In genomic region chr17:8408371-8408770, GRCh38 we compare ENCODE assay signal across 2 cellular contexts.
TF ChIP-seq lines count a peak whose summit lies in the region.

No MANE protein-coding gene starts in this region.

TF ChIP-seq in Ishikawa, 13 proteins besides CTCF, POLR2A, EP300 and RAD21:
- TF ChIP-seq TCF12 (IDR thresholded peaks at IDR 0.05; ENCODE audit: low read depth) (0 out of 2 replicates have a peak, but pooled peaks have one; percentile 16), MAX (IDR thresholded peaks at IDR 0.05) (0 out of 2 replicates have a peak, but pooled peaks have one; percentile 30), EGR1 (IDR thresholded peaks at IDR 0.05) (no peak)

TF ChIP-seq in HepG2, 621 proteins besides CTCF, POLR2A, EP300 and RAD21 (continues in another document):
- TF ChIP-seq HNRNPL (IDR thresholded peaks at IDR 0.05; ENCODE audit: low read depth, low read length) (peak; percentile 94), ARNT2 (CRISPR knock-in tag; IDR thresholded peaks at IDR 0.05; ENCODE audit: low read depth) (no peak), ZNF737 (CRISPR knock-in tag; IDR thresholded peaks at IDR 0.05; ENCODE audit: borderline replicate concordance) (no peak), KAT7 (CRISPR knock-in tag; IDR thresholded peaks at IDR 0.05; ENCODE audit: borderline replicate concordance) (no peak), SAP130 (CRISPR knock-in tag; IDR thresholded peaks at IDR 0.05; ENCODE audit: low read depth) (peak; percentile 44), ZNF234 (CRISPR knock-in tag; conservative IDR thresholded peaks at IDR 0.05) (no peak), EHMT2 (IDR thresholded peaks at IDR 0.05; ENCODE audit: borderline replicate concordance, low read depth, low read length) (no peak), ZNF296 (CRISPR knock-in tag; conservative IDR thresholded peaks at IDR 0.05) (no peak), ZNF235 (CRISPR knock-in tag; IDR thresholded peaks at IDR 0.05; ENCODE audit: borderline replicate concordance) (no peak), PATZ1 (CRISPR knock-in tag; IDR thresholded peaks at IDR 0.05) (peak; percentile 44; the same call in 1 of the 2 replicates), ZFP36 (IDR thresholded peaks at IDR 0.05; ENCODE audit: borderline replicate concordance, low read depth, low read length, partially characterized antibody) (no peak), ZKSCAN8 (CRISPR knock-in tag; IDR thresholded peaks at IDR 0.05; ENCODE audit: borderline replicate concordance) (no peak), RAD51 (IDR thresholded peaks at IDR 0.05; ENCODE audit: borderline replicate concordance) (no peak), MIXL1 (CRISPR knock-in tag; IDR thresholded peaks at IDR 0.05) (no peak), RARG (CRISPR knock-in tag; IDR thresholded peaks at IDR 0.05; ENCODE audit: low read depth) (no peak), ZNF597 (CRISPR knock-in tag; IDR thresholded peaks at IDR 0.05) (no peak), ZNF775 (CRISPR knock-in tag; IDR thresholded peaks at IDR 0.05; ENCODE audit: borderline replicate concordance) (no peak), RBM22 (optimal IDR thresholded peaks at IDR 0.05; ENCODE audit: low read length) (no peak), ATF3 (CRISPR knock-in tag; IDR thresholded peaks at IDR 0.05) (0 out of 2 replicates have a peak, but pooled peaks have one; percentile 42), ZSCAN29 (CRISPR knock-in tag; conservative IDR thresholded peaks at IDR 0.05) (no peak), NFE2L2 (IDR thresholded peaks at IDR 0.05; ENCODE audit: low read length) (peak; percentile 77), CC2D1A (CRISPR knock-in tag; IDR thresholded peaks at IDR 0.05) (no peak), ZNF777 (CRISPR knock-in tag; IDR thresholded peaks at IDR 0.05) (peak; percentile 37; the same call in 1 of the 2 replicates), BATF2 (CRISPR knock-in tag; IDR thresholded peaks at IDR 0.05) (no peak), NONO (IDR thresholded peaks at IDR 0.05) (no peak), NONO (CRISPR knock-in tag; conservative IDR thresholded peaks at IDR 0.05) (no peak), ZFP36L2 (CRISPR knock-in tag; IDR thresholded peaks at IDR 0.05) (no peak), HOXA5 (CRISPR knock-in tag; IDR thresholded peaks at IDR 0.05) (no peak), E2F2 (CRISPR knock-in tag; IDR thresholded peaks at IDR 0.05; ENCODE audit: borderline replicate concordance) (no peak), RNF219 (CRISPR knock-in tag; IDR thresholded peaks at IDR 0.05) (no peak), NFE2 (CRISPR knock-in tag; IDR thresholded peaks at IDR 0.05) (peak; percentile 48; the same call in 1 of the 2 replicates), PTBP1 (IDR thresholded peaks at IDR 0.05; ENCODE audit: low read depth, low read length, poor library complexity, severe bottlenecking) (no peak), ZNF451 (CRISPR knock-in tag; IDR thresholded peaks at IDR 0.05) (no peak), HMG20B (CRISPR knock-in tag; conservative IDR thresholded peaks at IDR 0.05) (no peak), ZNF430 (CRISPR knock-in tag; IDR thresholded peaks at IDR 0.05) (peak; percentile 25; the same call in 1 of the 2 replicates), BHLHE40 (IDR thresholded peaks at IDR 0.05; ENCODE audit: low read length) (no peak), ZNF687 (CRISPR knock-in tag; IDR thresholded peaks at IDR 0.05) (peak; percentile 71), NFE2L1 (CRISPR knock-in tag; IDR thresholded peaks at IDR 0.05; ENCODE audit: borderline replicate concordance) (0 out of 2 replicates have a peak, but pooled peaks have one; percentile 45), TOE1 (CRISPR knock-in tag; IDR thresholded peaks at IDR 0.05) (no peak), HIC2 (CRISPR knock-in tag; IDR thresholded peaks at IDR 0.05; ENCODE audit: low read depth) (peak; percentile 92), IKZF4 (CRISPR knock-in tag; IDR thresholded peaks at IDR 0.05; ENCODE audit: borderline replicate concordance, low read depth, not compliant biosample characterization) (no peak), ZBTB38 (CRISPR knock-in tag; IDR thresholded peaks at IDR 0.05) (0 out of 2 replicates have a peak, but pooled peaks have one; percentile 22), ZNF180 (CRISPR knock-in tag; IDR thresholded peaks at IDR 0.05; ENCODE audit: borderline replicate concordance, low read depth) (no peak), SALL1 (CRISPR knock-in tag; IDR thresholded peaks at IDR 0.05) (0 out of 2 replicates have a peak, but pooled peaks have one; percentile 32), ZNF609 (CRISPR knock-in tag; IDR thresholded peaks at IDR 0.05; ENCODE audit: borderline replicate concordance) (no peak), SRSF1 (optimal IDR thresholded peaks at IDR 0.05; ENCODE audit: low read depth, low read length) (no peak)
